ENCODE assay signal across 21 cellular contexts in genomic region chr2:39301352-39301751, GRCh38. TPM values are rescaled to one million over a fixed set of nuclear protein-coding genes. Genes with fewer than 3 reads are reported as not detected.
"Had no signal": no experiment of that assay in that cellular context is flagged by ENCODE, and none has a peak within 500 bp of the region (broad histone marks: within the 10 kb centered on the region; RNA-seq: fewer than 3 reads in every experiment).

No MANE protein-coding gene starts in this region.

- ATAC-seq: Panc1, PC-3 had no signal

- DNase-seq: KBM-7; MV-4-11; NCI-H1048; NCI-H1105; NCI-H1417; NCI-H1436 treated with DMSO at 0.1 percent for 48 hours; NCI-H1694; NCI-H187 treated with DMSO at 0.1 percent for 48 hours; NCI-H2029 treated with DMSO at 0.1 percent for 48 hours; NCI-H2107; NCI-H2227 treated with DMSO at 0.1 percent for 48 hours; NCI-H510A; NCI-H524 treated with DMSO at 0.1 percent for 48 hours; NCI-H69; NK-92 treated with Interleukin-12 subunit alpha and Interleukin-12 subunit beta, amount 100 ng/mL, for 24 hours; PC-3; SHP77 had no signal

RNA-seq across cellular contexts. Expression of gene CDKL4, which starts 57.6 kb away (rescaled TPM):
- total RNA-seq: LHCN-M2, MCF 10A, OCI-LY7 had no signal
